In genomic region chr3:144816366-144816765, GRCh38 we compare ENCODE assay signal across 24 cellular contexts.
"Had no signal": no experiment of that assay in that cellular context is flagged by ENCODE, and none has a peak within 500 bp of the region (broad histone marks: within the 10 kb centered on the region; RNA-seq: fewer than 3 reads in every experiment).

No MANE protein-coding gene starts in this region.

- DNase-seq: activated CD4-positive, alpha-beta T cell treated with anti-CD3 and anti-CD28 coated beads for 4 hours; activated CD8-positive, alpha-beta memory T cell treated with anti-CD3 and anti-CD28 coated beads, Interleukin-2, amount 50 U/mL, for 4 hours; activated CD8-positive, alpha-beta T cell treated with anti-CD3 and anti-CD28 coated beads for 36 hours; amygdala; MG63; MV-4-11; NCI-H1092 treated with DMSO at 0.1 percent for 48 hours; NCI-H146; NCI-H1930; NCI-H2171; NCI-H2227 treated with DMSO at 0.1 percent for 48 hours; NCI-H446 treated with DMSO at 0.1 percent for 48 hours; NCI-H526; NK-92 treated with Interleukin-12 subunit alpha and Interleukin-12 subunit beta, amount 100 ng/mL, for 24 hours; OCI-M1; Peyer's patch; Right ventricle myocardium superior; SJCRH30 had no signal

- H3K27ac ChIP-seq: Peyer's patch, RWPE1, SJCRH30 had no signal

- H3K27me3 ChIP-seq: MG63, Peyer's patch, SJCRH30 had no signal

- H3K36me3 ChIP-seq: MG63, Peyer's patch, SJCRH30 had no signal

- H3K27me3 Mint-ChIP-seq: activated CD8-positive, alpha-beta T cell treated with anti-CD3 and anti-CD28 coated beads for 36 hours; central memory CD8-positive, alpha-beta T cell had no signal

- H3K4me3 ChIP-seq: MG63, Peyer's patch, SJCRH30 had no signal

- H3K4me1 Mint-ChIP-seq: activated naive CD4-positive, alpha-beta T cell treated with anti-CD3 and anti-CD28 coated beads, Interleukin-2, amount 50 U/mL, for 24 hours; central memory CD8-positive, alpha-beta T cell had no signal

- H3K9me3 Mint-ChIP-seq: activated naive CD4-positive, alpha-beta T cell treated with anti-CD3 and anti-CD28 coated beads, Interleukin-2, amount 50 U/mL, for 24 hours; T-helper 1 cell treated with Interleukin-12 subunit alpha and Interleukin-12 subunit beta and Interleukin-4 antibody, amounts not matched to agents 30 μg/mL and 1 μg/mL, for 36 hours had no signal

- H3K9me3 ChIP-seq: MG63, Peyer's patch, SJCRH30 had no signal

- H3K4me3 Mint-ChIP-seq: activated CD8-positive, alpha-beta T cell treated with anti-CD3 and anti-CD28 coated beads for 36 hours; activated naive CD4-positive, alpha-beta T cell treated with anti-CD3 and anti-CD28 coated beads, Interleukin-2, amount 50 U/mL, for 24 hours; brain; central memory CD8-positive, alpha-beta T cell; T-helper 1 cell treated with Interleukin-12 subunit alpha and Interleukin-12 subunit beta and Interleukin-4 antibody, amounts not matched to agents 30 μg/mL and 1 μg/mL, for 36 hours had no signal

- H3K36me3 Mint-ChIP-seq: activated naive CD4-positive, alpha-beta T cell treated with anti-CD3 and anti-CD28 coated beads, Interleukin-2, amount 50 U/mL, for 24 hours; brain had no signal

- H3K4me1 ChIP-seq: Peyer's patch, SJCRH30 had no signal

- ATAC-seq: activated CD4-positive, CD25-positive, alpha-beta regulatory T cell treated with anti-CD3 and anti-CD28 coated beads, Interleukin-2, amount 50 U/mL, for 24 hours; activated CD8-positive, alpha-beta T cell treated with anti-CD3 and anti-CD28 coated beads for 36 hours had no signal

- H3K27ac Mint-ChIP-seq: activated CD8-positive, alpha-beta T cell treated with anti-CD3 and anti-CD28 coated beads for 36 hours; activated naive CD4-positive, alpha-beta T cell treated with anti-CD3 and anti-CD28 coated beads, Interleukin-2, amount 50 U/mL, for 24 hours; brain; T-helper 1 cell treated with Interleukin-12 subunit alpha and Interleukin-12 subunit beta and Interleukin-4 antibody, amounts not matched to agents 30 μg/mL and 1 μg/mL, for 36 hours had no signal
